ENCODE assay signal across 6 cellular contexts in genomic region chr12:6938353-6939186, GRCh38. TPM values are rescaled to one million over a fixed set of nuclear protein-coding genes. Genes with fewer than 3 reads are reported as not detected.
DNase-seq lines count a peak whose midpoint lies in the region; ATAC-seq and TF ChIP-seq lines count a peak whose summit lies in the region.

No MANE protein-coding gene starts in this region.

- no peaks in the 10 kb centered on the region for H3K9me3 ChIP-seq in CD8-positive, alpha-beta memory T cell (ENCODE audit: low read length)
- no peaks in the 10 kb centered on the region for H3K9me3 ChIP-seq in mucosa of rectum (ENCODE audit: control insufficient read depth in 2 of 2, low read length in 2 of 2)

- H3K9me3 Mint-ChIP-seq in CD8-positive, alpha-beta memory T cell = no peaks in the 10 kb centered on the region
- H3K9me3 Mint-ChIP-seq in activated naive CD8-positive, alpha-beta T cell treated with anti-CD3 and anti-CD28 coated beads, Interleukin-2, amount 10 ng/mL, durations not matched to agents 7 days and 5 days = no peaks in the 10 kb centered on the region

- peak overlapping the region in 6 of 7 donors; percentile 74 to 91 (median 85) for H3K4me3 Mint-ChIP-seq in CD8-positive, alpha-beta memory T cell
- H3K4me3 Mint-ChIP-seq in activated naive CD8-positive, alpha-beta T cell treated with anti-CD3 and anti-CD28 coated beads, Interleukin-2, amount 10 ng/mL, durations not matched to agents 7 days and 5 days = peak overlapping the region; percentile 95

- H3K4me1 ChIP-seq in CD8-positive, alpha-beta memory T cell (ENCODE audit: insufficient read depth, low read length) = peaks cover 32% of the 10 kb centered on the region
- peaks cover 23 to 32% of the 10 kb centered on the region in 2 donors for H3K4me1 ChIP-seq in mucosa of rectum (ENCODE audit: control insufficient read depth in 2 of 2, insufficient read depth in 2 of 2, low read length in 2 of 2)

- DNase-seq in CD8-positive, alpha-beta memory T cell = no peak
- no peak for DNase-seq in activated naive CD8-positive, alpha-beta T cell treated with anti-CD3 and anti-CD28 coated beads, Interleukin-2, amount 10 ng/mL, durations not matched to agents 7 days and 5 days
- no peak for DNase-seq in activated CD4-positive, CD25-positive, alpha-beta regulatory T cell (lab: John Stamatoyannopoulos, UW)
- no peak for DNase-seq in NCI-H2227 (lab: John Stamatoyannopoulos, UW; ENCODE audit: unreplicated experiment)
- DNase-seq in erythroblast (lab: John Stamatoyannopoulos, UW) = no peak

- H3K4me3 ChIP-seq in CD8-positive, alpha-beta memory T cell (ENCODE audit: low read length) = peak overlapping the region; percentile 86
- H3K4me3 ChIP-seq in mucosa of rectum (ENCODE audit: low read length in 2 of 2) = peak overlapping the region; percentile 51 to 75

- H3K36me3 ChIP-seq in CD8-positive, alpha-beta memory T cell (ENCODE audit: insufficient read depth, low read length) = no peaks in the 10 kb centered on the region
- H3K36me3 ChIP-seq in mucosa of rectum (ENCODE audit: control insufficient read depth in 2 of 2, insufficient read depth in 2 of 2, low read length in 2 of 2) = peaks cover 10 to 37% of the 10 kb centered on the region in 2 donors

- peaks cover 29 to 52% (median 37%) of the 10 kb centered on the region in 3 donors for H3K4me1 Mint-ChIP-seq in CD8-positive, alpha-beta memory T cell
- peaks cover 40% of the 10 kb centered on the region for H3K4me1 Mint-ChIP-seq in activated naive CD8-positive, alpha-beta T cell treated with anti-CD3 and anti-CD28 coated beads, Interleukin-2, amount 10 ng/mL, durations not matched to agents 7 days and 5 days

- H3K9ac ChIP-seq in mucosa of rectum (ENCODE audit: low read depth in 1 of 2, low read length in 2 of 2) = peak overlapping the region; percentile 49 to 90

- H3K27me3 Mint-ChIP-seq in CD8-positive, alpha-beta memory T cell = peaks cover 0 to 3% of the 10 kb centered on the region in 2 donors
- no peaks in the 10 kb centered on the region for H3K27me3 Mint-ChIP-seq in activated naive CD8-positive, alpha-beta T cell treated with anti-CD3 and anti-CD28 coated beads, Interleukin-2, amount 10 ng/mL, durations not matched to agents 7 days and 5 days

- peak overlapping the region; percentile 87 for H3K27ac ChIP-seq in CD8-positive, alpha-beta memory T cell (ENCODE audit: low read depth, low read length)
- H3K27ac ChIP-seq in mucosa of rectum (ENCODE audit: low read depth in 2 of 2, low read length in 2 of 2) = peak overlapping the region; percentile 94 to 95

- no peak for ATAC-seq in activated naive CD8-positive, alpha-beta T cell treated with anti-CD3 and anti-CD28 coated beads, Interleukin-2, amount 10 ng/mL, durations not matched to agents 7 days and 5 days (ENCODE audit: low read depth)

- POLR2A ChIA-PET in CD8-positive, alpha-beta memory T cell (lab: Charles Lee) = interaction anchor here (0.6 to 2.2 kb wide), 19 partner anchors 10 to 249 kb away, joined by 3 to 22 read pairs (median 6); partner anchors contain the start of genes ENO2, PTPN6, SPSB2 and TPI1
- POLR2A ChIA-PET in activated naive CD8-positive, alpha-beta T cell treated with anti-CD3 and anti-CD28 coated beads, Interleukin-2, amount 10 ng/mL, durations not matched to agents 7 days and 5 days (lab: Charles Lee) = interaction anchor here (0.5 to 21.6 kb wide), 21 partner anchors 8 to 214 kb away, joined by 3 to 1055 read pairs (median 10); partner anchors contain the start of genes ATN1, C1RL, CDCA3 and COPS7A

- no peaks in the 10 kb centered on the region for H3K27me3 ChIP-seq in CD8-positive, alpha-beta memory T cell (ENCODE audit: insufficient read depth, low read length, poor library complexity, severe bottlenecking)
- H3K27me3 ChIP-seq in mucosa of rectum (ENCODE audit: control insufficient read depth in 2 of 2, insufficient read depth in 2 of 2, low read length in 2 of 2) = no peaks in the 10 kb centered on the region

- H3K36me3 Mint-ChIP-seq in CD8-positive, alpha-beta memory T cell = peaks cover 0 to 41% (median 2%) of the 10 kb centered on the region in 3 donors
- H3K36me3 Mint-ChIP-seq in activated naive CD8-positive, alpha-beta T cell treated with anti-CD3 and anti-CD28 coated beads, Interleukin-2, amount 10 ng/mL, durations not matched to agents 7 days and 5 days = peaks cover 19% of the 10 kb centered on the region

- CTCF ChIA-PET in CD8-positive, alpha-beta memory T cell (lab: Charles Lee) = interaction anchor here (0.6 to 22.6 kb wide), 24 partner anchors 8 to 183 kb away, joined by 3 to 815 read pairs (median 8); partner anchors contain the start of genes ATN1, C1RL, CDCA3 and ENO2

- peak overlapping the region; percentile 47 to 96 (median 92) for H3K27ac Mint-ChIP-seq in CD8-positive, alpha-beta memory T cell
- peak overlapping the region; percentile 99 for H3K27ac Mint-ChIP-seq in activated naive CD8-positive, alpha-beta T cell treated with anti-CD3 and anti-CD28 coated beads, Interleukin-2, amount 10 ng/mL, durations not matched to agents 7 days and 5 days

- TF ChIP-seq POLR2A in erythroblast (IDR thresholded peaks at IDR 0.05; ENCODE audit: low read length) = no peak

RNA-seq across cellular contexts. Expression of gene RNU7-1, which starts 5.0 kb away (rescaled TPM):
- not detected for total RNA-seq in CD8-positive, alpha-beta memory T cell
- not detected for polyA plus RNA-seq in CD8-positive, alpha-beta memory T cell
- total RNA-seq in activated naive CD8-positive, alpha-beta T cell treated with anti-CD3 and anti-CD28 coated beads, Interleukin-2, amount 10 ng/mL, durations not matched to agents 7 days and 5 days = not detected

RNA-seq across cellular contexts. Expression of gene C12orf57, which starts 5.3 kb away (rescaled TPM):
- 100 to 1,000 TPM; 297 to 304 TPM for total RNA-seq in CD8-positive, alpha-beta memory T cell
- polyA plus RNA-seq in CD8-positive, alpha-beta memory T cell = 259 TPM
- 100 to 1,000 TPM; 210 to 217 TPM for total RNA-seq in activated naive CD8-positive, alpha-beta T cell treated with anti-CD3 and anti-CD28 coated beads, Interleukin-2, amount 10 ng/mL, durations not matched to agents 7 days and 5 days

RNA-seq across cellular contexts. Expression of gene ATN1, which starts 10.8 kb away (rescaled TPM):
- total RNA-seq in CD8-positive, alpha-beta memory T cell = 10 to 100 TPM; 54.8 to 60.4 TPM
- 0.62 TPM for polyA plus RNA-seq in CD8-positive, alpha-beta memory T cell
- total RNA-seq in activated naive CD8-positive, alpha-beta T cell treated with anti-CD3 and anti-CD28 coated beads, Interleukin-2, amount 10 ng/mL, durations not matched to agents 7 days and 5 days = 10 to 100 TPM; 31.0 to 31.3 TPM

RNA-seq across cellular contexts. Expression of gene PTPN6, which starts 12.6 kb away (rescaled TPM):
- 100 to 1,000 TPM; 456 to 460 TPM for total RNA-seq in CD8-positive, alpha-beta memory T cell
- 379 TPM for polyA plus RNA-seq in CD8-positive, alpha-beta memory T cell
- total RNA-seq in activated naive CD8-positive, alpha-beta T cell treated with anti-CD3 and anti-CD28 coated beads, Interleukin-2, amount 10 ng/mL, durations not matched to agents 7 days and 5 days = 100 to 1,000 TPM; 349 to 370 TPM

RNA-seq across cellular contexts. Expression of gene ENO2, which starts 24.2 kb away (rescaled TPM):
- total RNA-seq in CD8-positive, alpha-beta memory T cell = 100 to 1,000 TPM; 125 to 131 TPM
- 36.4 TPM for polyA plus RNA-seq in CD8-positive, alpha-beta memory T cell
- 100 to 1,000 TPM; 231 to 242 TPM for total RNA-seq in activated naive CD8-positive, alpha-beta T cell treated with anti-CD3 and anti-CD28 coated beads, Interleukin-2, amount 10 ng/mL, durations not matched to agents 7 days and 5 days
